Comparison of ENCODE assay signal across 16 cellular contexts in the genomic region with DNA sequence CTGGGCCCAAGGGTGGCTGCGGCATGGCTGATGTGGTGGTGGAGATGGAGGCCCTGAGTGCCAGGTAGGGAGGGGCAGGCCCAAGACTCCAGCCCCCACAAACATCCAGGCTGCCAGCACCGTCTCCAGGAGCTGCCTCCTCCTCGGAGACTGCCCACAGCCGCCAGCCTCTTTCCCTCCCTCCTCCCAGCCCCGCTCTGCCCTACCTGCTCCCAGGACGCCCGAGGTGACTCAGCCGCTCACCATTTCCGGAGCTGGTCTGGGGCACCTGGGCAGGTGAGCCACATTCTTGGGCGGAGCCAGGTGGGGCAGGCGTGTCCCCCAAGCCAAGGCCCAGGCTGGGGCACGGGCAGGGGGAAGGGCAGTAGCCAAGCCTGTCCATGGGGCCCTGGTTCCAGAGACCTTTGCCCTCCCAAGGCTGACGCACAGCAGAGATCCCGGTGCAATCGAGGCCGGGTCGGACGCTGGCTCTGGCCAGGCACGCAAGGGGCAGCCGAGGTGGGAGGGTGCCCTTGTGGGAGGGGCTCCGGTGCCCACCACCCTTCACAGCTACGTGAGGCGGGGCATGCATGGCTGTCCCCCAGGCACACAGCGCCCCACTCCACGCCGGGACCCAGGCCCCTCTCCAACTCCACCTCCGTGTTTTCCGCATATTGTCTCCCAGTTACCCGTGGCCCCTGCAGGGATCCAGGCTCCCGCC. TPM values are rescaled to one million over a fixed set of nuclear protein-coding genes. Genes with fewer than 3 reads are reported as not detected.
DNase-seq lines count a peak whose midpoint lies in the region; ATAC-seq, FAIRE-seq and TF ChIP-seq lines count a peak whose summit lies in the region.
"Had no signal": no experiment of that assay in that cellular context is flagged by ENCODE, and none has a peak within 500 bp of the region (broad histone marks: within the 10 kb centered on the region; RNA-seq: fewer than 3 reads in every experiment).

No MANE protein-coding gene starts in this region.

- peak overlapping the region; percentile 96 for H3K4ac ChIP-seq in H1 (replicated peaks; ENCODE audit: insufficient read length, low read depth, low read length)
- H3K4ac ChIP-seq in mesenchymal stem cell (ENCODE audit: low read depth in 1 of 2, low read length in 2 of 2), result no peak overlapping the region

- peak overlapping the region; percentile 47 to 58; a peak in 3 of 4 replicates for H3K4me2 ChIP-seq in H1 (ENCODE audit: insufficient read depth in 1 of 2, low read depth in 2 of 2, low read length in 2 of 2)
- no peak overlapping the region for H3K4me2 ChIP-seq in mesenchymal stem cell (ENCODE audit: low read length, poor library complexity, severe bottlenecking)

- no peak overlapping the region; the same call in 1 of the 2 replicates for H2AK5ac ChIP-seq in H1 (ENCODE audit: low read depth, low read length)
- H2AK5ac ChIP-seq in mesenchymal stem cell (ENCODE audit: low read length, severe bottlenecking), result no peak overlapping the region

- H2BK120ac ChIP-seq in H1 (replicated peaks; ENCODE audit: low read depth, low read length) (peak overlapping the region; percentile 79), mesenchymal stem cell (ENCODE audit: low read depth, low read length) (no peak overlapping the region)

- H2BK15ac ChIP-seq in H1 (ENCODE audit: low read length) (peak overlapping the region; percentile 53; the same call in 1 of the 2 replicates), mesenchymal stem cell (ENCODE audit: low read depth, poor library complexity, severe bottlenecking) (no peak overlapping the region)

- TF ChIP-seq EP300 in H1 (IDR thresholded peaks at IDR 0.05; ENCODE audit: borderline replicate concordance in 1 of 2, low read depth in 2 of 2, low read length in 2 of 2), result 0 out of 3 replicates have a peak, but pooled peaks of 1 of the 2 experiments have one; percentile 49

- TF ChIP-seq CTCF in H1 (IDR thresholded peaks at IDR 0.05; ENCODE audit: control extremely low read depth in 1 of 3, insufficient read depth in 1 of 3, low read depth in 1 of 3, low read length in 3 of 3), result no peak

- peak; percentile 58 for DNase-seq in activated effector memory CD4-positive, alpha-beta T cell treated with anti-CD3 and anti-CD28 coated beads, Interleukin-2, amount 50 U/mL, for 16 hours
- DNase-seq in activated effector memory CD4-positive, alpha-beta T cell treated with Interleukin-2 at 50 U/mL for 16 hours, result no peak
- DNase-seq in H1 (ENCODE audit: low read depth in 1 of 2, low spot score in 2 of 2) (peak; percentile 49 to 86), mesenchymal stem cell (no peak), urothelium cell line (ENCODE audit: low spot score) (peak; percentile 64), T-helper 9 cell (no peak), MG63 (no peak)
- DNase-seq: activated CD4-positive, alpha-beta memory T cell treated with anti-CD3 and anti-CD28 coated beads for 36 hours; activated naive CD8-positive, alpha-beta T cell treated with anti-CD3 and anti-CD28 coated beads, Interleukin-2, amount 50 U/mL, for 24 hours; EL; HCEC 1CT; NCI-H1930 had no signal

- TF ChIP-seq RAD21 in H1 (IDR thresholded peaks at IDR 0.05 in 1 of 2, conservative IDR thresholded peaks at IDR 0.05 in 1 of 2; ENCODE audit: low read depth in 2 of 2, low read length in 2 of 2), result 0 out of 4 replicates have a peak, but pooled peaks have one; percentile 1 to 15

- CTCF ChIA-PET in H1 (lab: Charles Lee; ENCODE audit: partially characterized antibody), result interaction anchor here (1.6 kb wide), 1 partner anchor 47 kb away, joined by 6 read pairs; no protein-coding TSS in a partner anchor

- H3K23ac ChIP-seq in H1 (ENCODE audit: insufficient read length) (no peak overlapping the region), mesenchymal stem cell (ENCODE audit: low read length in 2 of 2) (no peak overlapping the region)

- H3K27ac ChIP-seq in H1 (ENCODE audit: low read depth, low read length) (peak overlapping the region; percentile 72; the same call in 1 of the 2 replicates), mesenchymal stem cell (ENCODE audit: low read length, poor library complexity, severe bottlenecking) (no peak overlapping the region)

- H3K27me3 ChIP-seq in H1 (replicated peaks in 1 of 4; ENCODE audit: control insufficient read depth in 3 of 4, extremely low read depth in 1 of 4, insufficient read depth in 3 of 4, low read length in 3 of 4), result peaks cover 0 to 4% (median 0%) of the 10 kb centered on the region in 4 experiments; a peak in 2 of 7 replicates
- peaks cover 0 to 29% of the 10 kb centered on the region in 2 experiments for H3K27me3 ChIP-seq in mesenchymal stem cell (ENCODE audit: control insufficient read depth in 1 of 2, insufficient read depth in 1 of 2, low read length in 2 of 2)
- 0 out of 2 replicates have a peak, but pooled peaks cover 5% of the 10 kb centered on the region for H3K27me3 ChIP-seq in MG63

- no peaks in the 10 kb centered on the region for H3K23me2 ChIP-seq in H1 (ENCODE audit: low read depth, low read length)

- TF ChIP-seq POLR2A in H1 (IDR thresholded peaks at IDR 0.05; ENCODE audit: control extremely low read depth in 1 of 2, low read depth in 2 of 2, low read length in 2 of 2) (peak in 1 of 2 experiments; percentile 74; a peak in 2 of 3 replicates), GM18505 (IDR thresholded peaks at IDR 0.05; ENCODE audit: borderline replicate concordance, extremely low read depth, insufficient read depth, insufficient read length) (no peak)

- H4K5ac ChIP-seq in H1 (ENCODE audit: insufficient read length, low read depth, low read length), result peak overlapping the region; percentile 46

- no peak overlapping the region for H3K14ac ChIP-seq in H1 (ENCODE audit: insufficient read length)
- H3K14ac ChIP-seq in mesenchymal stem cell (ENCODE audit: low read length in 2 of 2), result no peak overlapping the region

- H3K4me1 ChIP-seq in H1 (replicated peaks in 1 of 4; ENCODE audit: control insufficient read depth in 3 of 4, insufficient read depth in 4 of 4, low read length in 3 of 4) (peaks cover 0 to 26% (median 18%) of the 10 kb centered on the region in 4 experiments; a peak in 6 of 7 replicates), mesenchymal stem cell (ENCODE audit: control insufficient read depth, insufficient read depth, low read depth, low read length) (peaks cover 7% of the 10 kb centered on the region)

- 0 out of 2 replicates have a peak overlapping the region, but pooled peaks have one; percentile 1 for H2AFZ ChIP-seq in H1 (ENCODE audit: low read length)
- H2AFZ ChIP-seq in mesenchymal stem cell (ENCODE audit: low read depth, low read length), result peak overlapping the region; percentile 1

- POLR2A ChIA-PET in H1 (lab: Charles Lee; ENCODE audit: partially characterized antibody), result interaction anchor here (0.6 to 1.2 kb wide), 5 partner anchors 10 to 30 kb away, joined by 3 to 6 read pairs (median 3); a partner anchor contains a TSS

- H2BK12ac ChIP-seq in H1 (ENCODE audit: low read depth, low read length), result peak overlapping the region; percentile 99; the same call in 1 of the 2 replicates
- H2BK12ac ChIP-seq in mesenchymal stem cell (ENCODE audit: low read length in 2 of 2), result no peak overlapping the region

- H3K9ac ChIP-seq in H1 (replicated peaks in 1 of 4; ENCODE audit: extremely low read depth in 1 of 4, low read depth in 3 of 4, low read length in 3 of 4) (no peak overlapping the region; a peak in 1 of 7 replicates), mesenchymal stem cell (ENCODE audit: low read length) (no peak overlapping the region)

- peak overlapping the region; percentile 1 for H3K56ac ChIP-seq in H1 (replicated peaks; ENCODE audit: insufficient read length, low read depth, low read length)

- no peaks in the 10 kb centered on the region for H3K79me2 ChIP-seq in H1 (ENCODE audit: control insufficient read depth in 1 of 2, insufficient read depth in 2 of 2, low read length in 2 of 2)

- H4K8ac ChIP-seq in H1 (ENCODE audit: extremely low read depth, insufficient read depth, low read length) (peak overlapping the region; percentile 77), mesenchymal stem cell (ENCODE audit: low read length) (no peak overlapping the region)

- peak overlapping the region in 2 of 4 experiments; percentile 11 to 39; a peak in 3 of 8 replicates for H3K4me3 ChIP-seq in H1 (ENCODE audit: extremely low read depth in 1 of 4, insufficient read depth in 2 of 4, low read depth in 3 of 4, low read length in 4 of 4)
- no peak overlapping the region for H3K4me3 ChIP-seq in mesenchymal stem cell (ENCODE audit: insufficient read depth in 1 of 2, low read depth in 1 of 2, low read length in 2 of 2)
- no peak overlapping the region for H3K4me3 ChIP-seq in MG63

- FAIRE-seq in H1 (lab: Jason Lieb, UNC) (no peak), urothelium cell line (lab: Jason Lieb, UNC) (no peak)

- H3K9me3 ChIP-seq in H1 (ENCODE audit: insufficient read depth in 2 of 2, low read depth in 1 of 2, low read length in 1 of 2) (no peaks in the 10 kb centered on the region), mesenchymal stem cell (ENCODE audit: control insufficient read depth, low read length) (peaks cover 8% of the 10 kb centered on the region), MG63 (peaks cover 6% of the 10 kb centered on the region; the same call in 1 of the 2 replicates)

- H4K91ac ChIP-seq in H1 (replicated peaks; ENCODE audit: insufficient read length, low read length) (peak overlapping the region; percentile 100), mesenchymal stem cell (ENCODE audit: low read length) (no peak overlapping the region)

- H3K79me1 ChIP-seq in H1 (ENCODE audit: low read depth, low read length) (no peaks in the 10 kb centered on the region), mesenchymal stem cell (replicated peaks; ENCODE audit: low read length, poor library complexity, severe bottlenecking) (no peaks in the 10 kb centered on the region)

- H3K18ac ChIP-seq in H1 (ENCODE audit: extremely low read depth, low read length), result peak overlapping the region; percentile 83
- H3K18ac ChIP-seq in mesenchymal stem cell (ENCODE audit: low read depth in 1 of 2, low read length in 2 of 2), result no peak overlapping the region

- WGBS in H1 (ENCODE audit: extremely low coverage in 1 of 2, insufficient coverage in 1 of 2, insufficient read length in 1 of 2, insufficient replicate concordance in 2 of 2, low coverage in 1 of 2, low lambda C conversion rate in 2 of 2, missing lambda C conversion rate in 1 of 2), 2 experiments, result 37% methylated on average over 16 of the region's 30 CpGs; no CpG with 5 or more reads in 1 of the 2 experiments
- WGBS in mesenchymal stem cell, result 47% methylated on average over 30 of the region's 30 CpGs

- peak overlapping the region; percentile 86 for H2BK20ac ChIP-seq in H1 (ENCODE audit: low read length)

- H2BK5ac ChIP-seq in H1 (ENCODE audit: low read depth, low read length), result peak overlapping the region; percentile 93; the same call in 1 of the 2 replicates
- H2BK5ac ChIP-seq in mesenchymal stem cell (ENCODE audit: low read depth, low read length, poor library complexity, severe bottlenecking), result no peak overlapping the region

- H3K36me3 ChIP-seq in H1 (ENCODE audit: control insufficient read depth in 2 of 4, insufficient read depth in 4 of 4, low read length in 3 of 4) (no peaks in the 10 kb centered on the region), mesenchymal stem cell (ENCODE audit: control insufficient read depth in 1 of 2, insufficient read depth in 2 of 2, low read depth in 1 of 2, low read length in 2 of 2) (no peaks in the 10 kb centered on the region), MG63 (no peaks in the 10 kb centered on the region)

- no peak for ATAC-seq in GM18505 (IDR thresholded peaks at IDR 0.05; ENCODE audit: unreplicated experiment)
- ATAC-seq: activated naive CD8-positive, alpha-beta T cell treated with anti-CD3 and anti-CD28 coated beads, Interleukin-2, amount 50 U/mL, for 24 hours; stimulated activated memory B cell treated with anti-CD40 and anti-IgM and Interleukin-4, amounts not matched to agents 10 μg/mL and 1 μg/mL and 100 μg/mL, for 72 hours had no signal

- no peaks in the 10 kb centered on the region for H4K20me1 ChIP-seq in H1 (replicated peaks in 1 of 2; ENCODE audit: control insufficient read depth in 1 of 2, insufficient read depth in 2 of 2, low read length in 2 of 2)

RNA-seq across cellular contexts. Expression of a gene that starts 8.8 kb away (rescaled TPM):
- total RNA-seq in H1 (2021; fragmentation: NEBNext Ultra II Directional; extraction: Animal tissue kit (Norgen Biotek cat#: 25700)), result 5.4 and 5.8 TPM in 2 replicates
- 6.1 and 8.1 TPM in 2 replicates for polyA plus RNA-seq in H1 (2011; rRNA removed)
- 7.0 TPM for polyA plus RNA-seq in H1 (2011; cell fraction: cytosol; rRNA removed)
- polyA plus RNA-seq in H1 (2011; cell fraction: nucleus; rRNA removed), result 14.6 TPM
- 6.7 to 9.5 TPM (median 9.3 TPM) in 4 replicates for polyA plus RNA-seq in H1 (2012, experiment 1 of 2)
- polyA plus RNA-seq in H1 (2012, experiment 2 of 2), result 10.2 TPM
- polyA plus RNA-seq in H1 (2013, experiment 1 of 2), result 5.6 TPM
- 4.6 TPM for polyA plus RNA-seq in H1 (2013, experiment 2 of 2)
- polyA minus RNA-seq in H1 (2011; rRNA and poly(A)+ RNA removed), result 4.6 and 6.6 TPM in 2 replicates
- 6.6 TPM for polyA minus RNA-seq in H1 (2011; cell fraction: cytosol; rRNA and poly(A)+ RNA removed)
- polyA minus RNA-seq in H1 (2011; cell fraction: nucleus; rRNA and poly(A)+ RNA removed), result 6.3 TPM
- polyA plus RNA-seq in mesenchymal stem cell (2013, experiment 1 of 2), result 0.97 TPM
- polyA plus RNA-seq in mesenchymal stem cell (2013, experiment 2 of 2), result 0.84 TPM
- total RNA-seq in MG63 (2014; rRNA removed; shearing (Covaris generic); ENCODE audit: low replicate concordance), result 7.6 and 9.6 TPM in 2 replicates

RNA-seq across cellular contexts. Expression of a gene that starts 29.6 kb away (rescaled TPM):
- total RNA-seq in H1 (2021; fragmentation: NEBNext Ultra II Directional; extraction: Animal tissue kit (Norgen Biotek cat#: 25700)), result 7.9 and 9.0 TPM in 2 replicates
- polyA plus RNA-seq in H1 (2011; rRNA removed), result 3.9 and 5.8 TPM in 2 replicates
- 5.7 TPM for polyA plus RNA-seq in H1 (2011; cell fraction: cytosol; rRNA removed)
- 8.0 TPM for polyA plus RNA-seq in H1 (2011; cell fraction: nucleus; rRNA removed)
- polyA plus RNA-seq in H1 (2012, experiment 1 of 2), result 5.4 to 7.9 TPM (median 6.1 TPM) in 4 replicates
- polyA plus RNA-seq in H1 (2012, experiment 2 of 2), result 3.6 TPM
- 7.3 TPM for polyA plus RNA-seq in H1 (2013, experiment 1 of 2)
- 7.1 TPM for polyA plus RNA-seq in H1 (2013, experiment 2 of 2)
- polyA minus RNA-seq in H1 (2011; rRNA and poly(A)+ RNA removed), result 4.2 and 7.6 TPM in 2 replicates
- 3.3 TPM for polyA minus RNA-seq in H1 (2011; cell fraction: cytosol; rRNA and poly(A)+ RNA removed)
- polyA minus RNA-seq in H1 (2011; cell fraction: nucleus; rRNA and poly(A)+ RNA removed), result 13.6 TPM
- polyA plus RNA-seq in mesenchymal stem cell (2013, experiment 1 of 2), result 6.3 TPM
- 5.9 TPM for polyA plus RNA-seq in mesenchymal stem cell (2013, experiment 2 of 2)
- 4.4 and 10.1 TPM in 2 replicates for total RNA-seq in MG63 (2014; rRNA removed; shearing (Covaris generic); ENCODE audit: low replicate concordance)

RNA-seq across cellular contexts. Expression of a gene that starts 37.3 kb away (rescaled TPM):
- not detected in 2 replicates for total RNA-seq in H1 (2021; fragmentation: NEBNext Ultra II Directional; extraction: Animal tissue kit (Norgen Biotek cat#: 25700))
- 0.05 TPM in 1 of 2 replicates, not detected in the other for polyA plus RNA-seq in H1 (2011; rRNA removed)
- 0.04 TPM for polyA plus RNA-seq in H1 (2011; cell fraction: cytosol; rRNA removed)
- polyA plus RNA-seq in H1 (2011; cell fraction: nucleus; rRNA removed), result 0.16 TPM
- polyA plus RNA-seq in H1 (2012, experiment 1 of 2), result 0.08 to 0.14 TPM (median 0.13 TPM) in 3 of 4 replicates, not detected in the other
- polyA plus RNA-seq in H1 (2012, experiment 2 of 2), result not detected
- not detected for polyA plus RNA-seq in H1 (2013, experiment 1 of 2)
- polyA plus RNA-seq in H1 (2013, experiment 2 of 2), result 0.04 TPM
- polyA minus RNA-seq in H1 (2011; rRNA and poly(A)+ RNA removed), result not detected in 2 replicates
- not detected for polyA minus RNA-seq in H1 (2011; cell fraction: cytosol; rRNA and poly(A)+ RNA removed)
- not detected for polyA minus RNA-seq in H1 (2011; cell fraction: nucleus; rRNA and poly(A)+ RNA removed)
- polyA plus RNA-seq in mesenchymal stem cell (2013, experiment 1 of 2), result not detected
- polyA plus RNA-seq in mesenchymal stem cell (2013, experiment 2 of 2), result not detected
- not detected in 2 replicates for total RNA-seq in MG63 (2014; rRNA removed; shearing (Covaris generic); ENCODE audit: low replicate concordance)
- total RNA-seq: A673; activated CD4-positive, alpha-beta memory T cell treated with anti-CD3 and anti-CD28 coated beads for 36 hours; lung microvascular endothelial cell had no signal

Comparison
In these comparisons a context has a peak if more than half of its experiments do, and no peak if none do; other contexts are left out.
1. DNase-seq: peak in activated effector memory CD4-positive, alpha-beta T cell treated with anti-CD3 and anti-CD28 coated beads, Interleukin-2, amount 50 U/mL, for 16 hours (single experiment), H1 (2 of 2) and urothelium cell line (single experiment); none in activated effector memory CD4-positive, alpha-beta T cell treated with Interleukin-2 at 50 U/mL for 16 hours (single experiment), mesenchymal stem cell (single experiment), T-helper 9 cell (single experiment) and MG63 (single experiment).